10 cellular contexts compared by ENCODE assay signal in genomic region chr7:134485202-134485601, GRCh38. TPM values are rescaled to one million over a fixed set of nuclear protein-coding genes. Genes with fewer than 3 reads are reported as not detected.
"Had no signal": no experiment of that assay in that cellular context is flagged by ENCODE, and none has a peak within 500 bp of the region (broad histone marks: within the 10 kb centered on the region; RNA-seq: fewer than 3 reads in every experiment).

No MANE protein-coding gene starts in this region.

- DNase-seq: H9, HFFc6, IMR-90, KBM-7 had no signal

- H3K4me3 ChIP-seq: GM23338 had no signal

- FAIRE-seq: H1, H54 had no signal

- H3K27ac ChIP-seq: HL-60, KMS-11 had no signal

- H3K4me3 Mint-ChIP-seq: GM23338, H9, HFFc6 had no signal

- ATAC-seq: GM23338, HCT116 had no signal

- H3K9ac ChIP-seq: KMS-11 had no signal

- H3K27ac Mint-ChIP-seq: GM23338, H9, HFFc6 had no signal

- H2AFZ ChIP-seq: GM23338 had no signal

- H3K4me2 ChIP-seq: GM23338, KMS-11 had no signal

RNA-seq across cellular contexts. Expression of gene AKR1B10, which starts 42.2 kb away (rescaled TPM):
- total RNA-seq: H1, H9 had no signal
